15 cellular contexts compared by ENCODE assay signal in genomic region chr5:176678584-176678983, GRCh38. TPM values are rescaled to one million over a fixed set of nuclear protein-coding genes. Genes with fewer than 3 reads are reported as not detected.
DNase-seq lines count a peak whose midpoint lies in the region; ATAC-seq and TF ChIP-seq lines count a peak whose summit lies in the region.
"Had no signal": no experiment of that assay in that cellular context is flagged by ENCODE, and none has a peak within 500 bp of the region (broad histone marks: within the 10 kb centered on the region; RNA-seq: fewer than 3 reads in every experiment).

No MANE protein-coding gene starts in this region.

- no peak overlapping the region for H3K9ac ChIP-seq in neural progenitor cell

- no peaks in the 10 kb centered on the region for H3K4me1 ChIP-seq in neural progenitor cell
- H3K4me1 ChIP-seq: Caco-2 had no signal

- peak overlapping the region; percentile 72 for H3K27ac Mint-ChIP-seq in neural progenitor cell
- H3K27ac Mint-ChIP-seq: B cell; CD4-positive, alpha-beta memory T cell had no signal

- TF ChIP-seq CTCF in neural progenitor cell (IDR thresholded peaks at IDR 0.05) = no peak

- H2AFZ ChIP-seq in neural progenitor cell (replicated peaks) = no peak overlapping the region

- no peaks in the 10 kb centered on the region for H3K9me3 Mint-ChIP-seq in neural progenitor cell
- H3K9me3 Mint-ChIP-seq: IgD-negative memory B cell had no signal

- no peak overlapping the region for H3K4me3 ChIP-seq in neural progenitor cell

- intact Hi-C loops in Right ventricle myocardium superior (cut with DNase I) (no loop called here), Right ventricle myocardium inferior (cut with DNase I) (no loop called here)

- no peaks in the 10 kb centered on the region for H3K36me3 ChIP-seq in neural progenitor cell

- H3K4me3 Mint-ChIP-seq in neural progenitor cell = no peak overlapping the region
- H3K4me3 Mint-ChIP-seq: B cell, IgD-negative memory B cell had no signal

- DNase-seq in Right ventricle myocardium superior (peak; percentile 42), Right ventricle myocardium inferior (ENCODE audit: missing footprints) (no peak), COLO668 (lab: John Stamatoyannopoulos, UW; ENCODE audit: unreplicated experiment) (peak; percentile 10), NCI-H69 (lab: John Stamatoyannopoulos, UW) (peak; percentile 48), neural progenitor cell (ENCODE audit: low spot score) (no peak), COLO829 (ENCODE audit: low spot score) (no peak)
- DNase-seq: Caco-2; CD4-positive, alpha-beta memory T cell had no signal

- H3K9me3 ChIP-seq in neural progenitor cell (ENCODE audit: low read depth) = no peaks in the 10 kb centered on the region
- H3K9me3 ChIP-seq: Caco-2 had no signal

- no peaks in the 10 kb centered on the region for H3K36me3 Mint-ChIP-seq in neural progenitor cell
- H3K36me3 Mint-ChIP-seq: CD4-positive, alpha-beta memory T cell; IgD-negative memory B cell had no signal

- H3K4me2 ChIP-seq in neural progenitor cell = no peak overlapping the region

- no peak for ATAC-seq in Right ventricle myocardium superior (ENCODE audit: poor library complexity)
- ATAC-seq in Right ventricle myocardium inferior = no peak
- ATAC-seq in HG02678 (IDR thresholded peaks at IDR 0.05; ENCODE audit: unreplicated experiment) = no peak
- ATAC-seq: HCT116 had no signal

- no peaks in the 10 kb centered on the region for H3F3A ChIP-seq in neural progenitor cell (ENCODE audit: low read depth)

- no peak overlapping the region for H3K27ac ChIP-seq in neural progenitor cell
- H3K27ac ChIP-seq: C4-2B had no signal

- H3K4me1 Mint-ChIP-seq in neural progenitor cell = peaks cover 5% of the 10 kb centered on the region
- H3K4me1 Mint-ChIP-seq: CD4-positive, alpha-beta memory T cell had no signal

- H4K20me1 ChIP-seq in neural progenitor cell (ENCODE audit: low read depth) = no peaks in the 10 kb centered on the region

- H3K27me3 ChIP-seq in neural progenitor cell = peaks cover 16% of the 10 kb centered on the region

- peaks cover 8% of the 10 kb centered on the region for H3K27me3 Mint-ChIP-seq in neural progenitor cell (ENCODE audit: insufficient read depth, low read depth)

- H3K79me2 ChIP-seq in neural progenitor cell (ENCODE audit: low read depth) = no peaks in the 10 kb centered on the region

RNA-seq across cellular contexts. Expression of gene TSPAN17, which starts 31.3 kb away (rescaled TPM):
- total RNA-seq in Right ventricle myocardium superior (27.4 TPM), Right ventricle myocardium inferior (30.0 TPM), neural progenitor cell (ENCODE audit: low replicate concordance) (25.9 and 51.7 TPM in 2 replicates)

RNA-seq across cellular contexts. Expression of gene EIF4E1B, which starts 48.1 kb away (rescaled TPM):
- total RNA-seq in Right ventricle myocardium superior (not detected), Right ventricle myocardium inferior (not detected), neural progenitor cell (ENCODE audit: low replicate concordance) (0.06 and 0.68 TPM in 2 replicates)
- total RNA-seq: B cell; Caco-2; CD4-positive, alpha-beta memory T cell; Daoy; HT-29 had no signal

RNA-seq across cellular contexts. Expression of gene SNCB, which starts 48.2 kb away (rescaled TPM):
- total RNA-seq in Right ventricle myocardium superior (not detected), Right ventricle myocardium inferior (not detected), neural progenitor cell (ENCODE audit: low replicate concordance) (1.1 TPM in 1 of 2 replicates, not detected in the other)
- total RNA-seq: B cell; Caco-2; CD4-positive, alpha-beta memory T cell; HT-29 had no signal

Comparison
In these comparisons a context has a peak if more than half of its experiments do, and no peak if none do; other contexts are left out.
1. DNase-seq: peak in Right ventricle myocardium superior (single experiment), COLO668 (single experiment) and NCI-H69 (single experiment); none in Right ventricle myocardium inferior (single experiment), neural progenitor cell (single experiment) and COLO829 (single experiment).